Comparison of ENCODE assay signal across 3 cellular contexts in genomic region chr1:110526189-110526588, GRCh38.
TF ChIP-seq lines count a peak whose summit lies in the region.

No MANE protein-coding gene starts in this region.

TF ChIP-seq in Ishikawa, 13 proteins besides CTCF, POLR2A, EP300 and RAD21:
- peak; percentile 59 for TF ChIP-seq USF1 (IDR thresholded peaks at IDR 0.05)
- TF ChIP-seq YY1 (IDR thresholded peaks at IDR 0.05; ENCODE audit: low read depth), result no peak

TF ChIP-seq in GM12878, 131 proteins besides CTCF, POLR2A, EP300 and RAD21:
- TF ChIP-seq ZNF687 (IDR thresholded peaks at IDR 0.05) (no peak), USF1 (IDR thresholded peaks at IDR 0.05; ENCODE audit: borderline replicate concordance, extremely low read length, insufficient read depth, low read depth, low read length) (peak; percentile 35), NFYA (IDR thresholded peaks at IDR 0.05; ENCODE audit: borderline replicate concordance, low read depth, low read length) (no peak), RAD51 (IDR thresholded peaks at IDR 0.05) (peak; percentile 20; the same call in 1 of the 2 replicates), SPI1 (IDR thresholded peaks at IDR 0.05; ENCODE audit: borderline replicate concordance, insufficient read depth, low read depth, low read length) (no peak)
TF ChIP-seq in GM12878: peak in this region for 2.

TF ChIP-seq in H1, 55 proteins besides CTCF, POLR2A, EP300 and RAD21:
- no peak for TF ChIP-seq FOSL1 (IDR thresholded peaks at IDR 0.05; ENCODE audit: insufficient read depth, low read depth, low read length)
- no peak for TF ChIP-seq SP4 (IDR thresholded peaks at IDR 0.05; ENCODE audit: low read length)
- no peak for TF ChIP-seq TEAD4 (IDR thresholded peaks at IDR 0.05; ENCODE audit: low read depth, low read length)
- TF ChIP-seq CBX8 (IDR thresholded peaks at IDR 0.05; ENCODE audit: borderline replicate concordance, low read depth, low read length), result no peak
- TF ChIP-seq BRCA1 (IDR thresholded peaks at IDR 0.05; ENCODE audit: low read depth, low read length), result no peak
- TF ChIP-seq RXRA (IDR thresholded peaks at IDR 0.05; ENCODE audit: insufficient read depth, low read depth, low read length), result no peak
- TF ChIP-seq ATF3 (IDR thresholded peaks at IDR 0.05; ENCODE audit: insufficient read depth, low read depth, low read length), result no peak
- no peak for TF ChIP-seq SUZ12 (IDR thresholded peaks at IDR 0.05; ENCODE audit: low read length)
